In the genomic region with DNA sequence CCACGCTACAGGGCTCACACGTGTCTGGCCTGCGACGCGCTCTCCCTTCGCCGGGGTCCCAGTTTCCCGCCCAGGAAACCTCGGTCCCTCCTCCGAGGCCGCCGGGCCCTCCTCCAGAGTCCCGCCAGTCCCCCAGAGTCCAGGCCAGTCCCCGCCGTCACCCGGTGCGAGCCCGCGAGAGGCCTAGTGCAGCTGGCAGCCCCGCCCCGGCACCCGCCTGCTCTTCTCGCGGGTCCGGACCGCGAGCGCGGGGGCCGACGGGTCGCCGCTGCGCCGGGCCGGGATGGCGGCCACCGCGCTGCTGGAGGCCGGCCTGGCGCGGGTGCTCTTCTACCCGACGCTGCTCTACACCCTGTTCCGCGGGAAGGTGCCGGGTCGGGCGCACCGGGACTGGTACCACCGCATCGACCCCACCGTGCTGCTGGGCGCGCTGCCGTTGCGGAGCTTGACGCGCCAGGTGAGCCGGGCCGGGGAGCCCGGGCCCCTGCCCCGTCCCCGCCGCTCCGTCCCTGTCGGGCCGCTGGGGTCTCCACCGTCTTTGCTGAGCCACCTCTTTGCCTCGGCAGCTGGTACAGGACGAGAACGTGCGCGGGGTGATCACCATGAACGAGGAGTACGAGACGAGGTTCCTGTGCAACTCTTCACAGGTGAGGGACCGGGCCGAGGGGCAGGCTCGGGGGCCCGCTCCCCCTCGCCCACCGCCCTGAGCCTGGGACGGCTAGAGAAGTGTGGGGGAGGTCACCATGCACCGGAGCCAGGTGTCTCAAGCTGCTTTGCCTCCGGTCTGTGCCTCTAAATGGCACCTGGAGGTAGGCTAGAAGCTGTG, we compare ENCODE assay signal across 8 cellular contexts. TPM values are rescaled to one million over a fixed set of nuclear protein-coding genes. Genes with fewer than 3 reads are reported as not detected.
A peak's percentile ranks its signal among the peaks of the same experiment; 100 is the strongest.
DNase-seq lines count a peak whose midpoint lies in the region; ATAC-seq and TF ChIP-seq lines count a peak whose summit lies in the region.

TSS of gene PTPMT1 (plus strand) at position 260 of the 826 bp plus-strand sequence. CDS start at position 284, 24 bp downstream.

- intact Hi-C loops in IMR-90 (cut with micrococcal nuclease): no loop called here
- intact Hi-C loops in heart right ventricle (cut with DNase I): no loop called here

- H3K9me3 ChIP-seq in DND-41 (ENCODE audit: insufficient read depth, low read length, severe bottlenecking) (no peaks in the 10 kb centered on the region), IMR-90 (ENCODE audit: control insufficient read depth, insufficient read depth, low read length) (no peaks in the 10 kb centered on the region), heart right ventricle (no peaks in the 10 kb centered on the region)

- H3K9ac ChIP-seq in DND-41 (ENCODE audit: low read depth, low read length) (peak within 1 kb of the TSS; percentile 99), IMR-90 (ENCODE audit: low read depth, low read length) (peak within 1 kb of the TSS; percentile 96)

- peak within 1 kb of the TSS; percentile 94 for H4K5ac ChIP-seq in IMR-90 (ENCODE audit: low read depth, low read length)

- H3K4me2 ChIP-seq in DND-41 (ENCODE audit: insufficient read depth, low read length) (peak within 1 kb of the TSS; percentile 97), IMR-90 (ENCODE audit: low read depth, low read length) (peak within 1 kb of the TSS; percentile 90)

- H3K79me2 ChIP-seq in DND-41 (ENCODE audit: insufficient read depth, low read length): peaks cover 61% of the 10 kb centered on the region

- peak within 1 kb of the TSS; percentile 99 for H2AK9ac ChIP-seq in IMR-90 (replicated peaks; ENCODE audit: low read depth, low read length, poor library complexity)

- WGBS in IMR-90 (ENCODE audit: extremely low coverage in 2 of 2, insufficient read length in 1 of 2), 2 experiments: 0% methylated on average over 56 of the region's 86 CpGs; no CpG with 5 or more reads in 1 of the 2 experiments
- WGBS in heart right ventricle, 2 donors: 1% methylated on average over 68 to 86 of the region's 86 CpGs

- TF ChIP-seq POLR2A in IMR-90 (IDR thresholded peaks at IDR 0.05; ENCODE audit: low read depth, low read length): peak; percentile 87

- H3K14ac ChIP-seq in IMR-90 (replicated peaks; ENCODE audit: low read depth, low read length): peak within 1 kb of the TSS; percentile 94

- H4K20me1 ChIP-seq in DND-41 (ENCODE audit: insufficient read depth, low read length): 0 out of 2 replicates have a peak, but pooled peaks cover 3% of the 10 kb centered on the region
- no peaks in the 10 kb centered on the region for H4K20me1 ChIP-seq in IMR-90 (ENCODE audit: insufficient read depth, low read length)

- H2BK20ac ChIP-seq in IMR-90 (ENCODE audit: low read depth, low read length): no peak within 1 kb of the TSS

- peak within 1 kb of the TSS; percentile 95 for H3K23ac ChIP-seq in IMR-90 (ENCODE audit: low read depth, low read length)

- TF ChIP-seq RAD21 in IMR-90 (IDR thresholded peaks at IDR 0.05; ENCODE audit: low read length): no peak

- DNase-seq in DND-41 (peak; percentile 82), IMR-90 (peak; percentile 61), SW 1271 (lab: John Stamatoyannopoulos, UW) (peak; percentile 35 to 61), heart right ventricle (peak; percentile 75 to 81), progenitor cell of endocrine pancreas (ENCODE audit: low spot score, unreplicated experiment) (peak; percentile 69), pons (ENCODE audit: low spot score) (no peak)
- peak; percentile 81 for DNase-seq in activated naive CD8-positive, alpha-beta T cell treated with anti-CD3 and anti-CD28 coated beads, Interleukin-2, amount 10 ng/mL, durations not matched to agents 7 days and 5 days

- ATAC-seq in DND-41 (ENCODE audit: insufficient read depth, low read depth): peak; percentile 95
- peak; percentile 82 for ATAC-seq in GM21515 (IDR thresholded peaks at IDR 0.05; ENCODE audit: unreplicated experiment)
- peak; percentile 99 for ATAC-seq in IMR-90 (ENCODE audit: low read depth)
- peak; percentile 94 for ATAC-seq in activated naive CD8-positive, alpha-beta T cell treated with anti-CD3 and anti-CD28 coated beads, Interleukin-2, amount 10 ng/mL, durations not matched to agents 7 days and 5 days (ENCODE audit: low read depth)
- peak; percentile 94 to 98 (median 96) for ATAC-seq in heart right ventricle

- CTCF ChIA-PET in IMR-90 (lab: Yijun Ruan, JAX): interaction anchor here (1.5 kb wide), 1 partner anchor 12 kb away, joined by 4 read pairs; no protein-coding TSS in a partner anchor

- H2AFZ ChIP-seq in DND-41 (ENCODE audit: low read depth, low read length) (peak within 1 kb of the TSS; percentile 98), IMR-90 (replicated peaks; ENCODE audit: low read length, poor library complexity) (peak within 1 kb of the TSS; percentile 99)

- peak within 1 kb of the TSS; percentile 93 for H2AK5ac ChIP-seq in IMR-90 (ENCODE audit: low read depth, low read length)

- peak within 1 kb of the TSS; percentile 90 to 100 for H3K4me3 ChIP-seq in DND-41 (ENCODE audit: low read depth in 1 of 2, low read length in 2 of 2)
- peak within 1 kb of the TSS; percentile 95 for H3K4me3 ChIP-seq in IMR-90 (ENCODE audit: insufficient read depth, low read depth, low read length)
- peak within 1 kb of the TSS; percentile 75 to 99 (median 92) for H3K4me3 ChIP-seq in heart right ventricle

- H4K8ac ChIP-seq in IMR-90 (ENCODE audit: low read depth in 2 of 2, low read length in 2 of 2): peak within 1 kb of the TSS; percentile 97 to 100

- peak within 1 kb of the TSS; percentile 70; the same call in 1 of the 2 replicates for H2BK120ac ChIP-seq in IMR-90 (ENCODE audit: low read depth, low read length)

- peaks cover 8% of the 10 kb centered on the region for H3K36me3 Mint-ChIP-seq in activated naive CD8-positive, alpha-beta T cell treated with anti-CD3 and anti-CD28 coated beads, Interleukin-2, amount 10 ng/mL, durations not matched to agents 7 days and 5 days
- peaks cover 1% of the 10 kb centered on the region for H3K36me3 Mint-ChIP-seq in progenitor cell of endocrine pancreas (ENCODE audit: insufficient read depth)

- H3K4me1 Mint-ChIP-seq in activated naive CD8-positive, alpha-beta T cell treated with anti-CD3 and anti-CD28 coated beads, Interleukin-2, amount 10 ng/mL, durations not matched to agents 7 days and 5 days: peaks cover 12% of the 10 kb centered on the region
- H3K4me1 Mint-ChIP-seq in progenitor cell of endocrine pancreas (ENCODE audit: low read depth): peaks cover 8% of the 10 kb centered on the region

- H3K27ac ChIP-seq in DND-41 (ENCODE audit: low read length) (peak within 1 kb of the TSS; percentile 94), IMR-90 (ENCODE audit: insufficient read depth, low read length) (peak within 1 kb of the TSS; percentile 88), heart right ventricle (peak within 1 kb of the TSS in 9 of 10 donors; percentile 67 to 91 (median 86))

- POLR2A ChIA-PET in IMR-90 (lab: Charles Lee; ENCODE audit: unreplicated experiment): interaction anchor here (0.6 to 1.1 kb wide), 2 partner anchors 13 to 37 kb away, joined by 3 read pairs; no protein-coding TSS in a partner anchor
- POLR2A ChIA-PET in activated naive CD8-positive, alpha-beta T cell treated with anti-CD3 and anti-CD28 coated beads, Interleukin-2, amount 10 ng/mL, durations not matched to agents 7 days and 5 days (lab: Charles Lee): interaction anchor here (0.6 to 4.2 kb wide), 9 partner anchors 12 to 284 kb away, joined by 3 to 49 read pairs (median 4); partner anchors contain the start of genes CELF1, FAM180B, KBTBD4 and NDUFS3

- peaks cover 28 to 50% of the 10 kb centered on the region in 2 experiments for H3K79me1 ChIP-seq in IMR-90 (ENCODE audit: low read depth in 1 of 2, low read length in 2 of 2)

- H3K18ac ChIP-seq in IMR-90 (ENCODE audit: low read depth, low read length): peak within 1 kb of the TSS; percentile 67

- H3K56ac ChIP-seq in IMR-90 (ENCODE audit: extremely low read depth, insufficient read depth, low read length): peak within 1 kb of the TSS; percentile 71

- dilution Hi-C loops in IMR-90 (cut with HindIII; ENCODE audit: low sequenced_read_pairs, unreplicated experiment): no loop called here

- no peaks in the 10 kb centered on the region for H3K27me3 Mint-ChIP-seq in activated naive CD8-positive, alpha-beta T cell treated with anti-CD3 and anti-CD28 coated beads, Interleukin-2, amount 10 ng/mL, durations not matched to agents 7 days and 5 days
- no peaks in the 10 kb centered on the region for H3K27me3 Mint-ChIP-seq in progenitor cell of endocrine pancreas

- peak within 1 kb of the TSS; percentile 57; the same call in 1 of the 3 replicates for H2BK15ac ChIP-seq in IMR-90 (ENCODE audit: low read depth, low read length)

- H3K36me3 ChIP-seq in DND-41 (ENCODE audit: insufficient read depth, low read length): peaks cover 27% of the 10 kb centered on the region
- peaks cover 10% of the 10 kb centered on the region for H3K36me3 ChIP-seq in IMR-90 (ENCODE audit: control insufficient read depth, insufficient read depth, low read length)
- H3K36me3 ChIP-seq in heart right ventricle: peaks cover 0 to 22% (median 0%) of the 10 kb centered on the region in 9 donors

- H3K27me3 ChIP-seq in DND-41 (ENCODE audit: insufficient read depth, low read length, poor library complexity) (no peaks in the 10 kb centered on the region), IMR-90 (ENCODE audit: control insufficient read depth, insufficient read depth, low read length) (no peaks in the 10 kb centered on the region), heart right ventricle (no peaks in the 10 kb centered on the region)

- H3K4ac ChIP-seq in IMR-90 (ENCODE audit: low read depth, low read length): peak within 1 kb of the TSS; percentile 90

- in situ Hi-C loops in IMR-90 (cut with MboI; ENCODE audit: low sequenced_read_pairs): no loop called here

- peak within 1 kb of the TSS; percentile 85 for H2BK5ac ChIP-seq in IMR-90 (ENCODE audit: low read depth, low read length, poor library complexity, severe bottlenecking)

- H3K9me3 Mint-ChIP-seq in activated naive CD8-positive, alpha-beta T cell treated with anti-CD3 and anti-CD28 coated beads, Interleukin-2, amount 10 ng/mL, durations not matched to agents 7 days and 5 days: no peaks in the 10 kb centered on the region
- no peaks in the 10 kb centered on the region for H3K9me3 Mint-ChIP-seq in progenitor cell of endocrine pancreas (ENCODE audit: low read depth)

- H4K91ac ChIP-seq in IMR-90 (ENCODE audit: insufficient read depth, low read depth, low read length): peak within 1 kb of the TSS; percentile 75

- no TSS peak for BruUV-seq in IMR-90 (replicated peaks; lab: Mats Ljungman, UMichigan)

- H3K9me1 ChIP-seq in IMR-90 (ENCODE audit: insufficient read depth, low read length): peaks cover 3% of the 10 kb centered on the region; the same call in 1 of the 2 replicates

- H3K4me1 ChIP-seq in DND-41 (ENCODE audit: insufficient read depth, low read length) (peaks cover 34% of the 10 kb centered on the region), IMR-90 (ENCODE audit: control insufficient read depth, insufficient read depth, low read length) (peaks cover 4% of the 10 kb centered on the region), heart right ventricle (peaks cover 5 to 26% (median 14%) of the 10 kb centered on the region in 9 donors)

- no peak for TF ChIP-seq CTCF in DND-41 (IDR thresholded peaks at IDR 0.05; ENCODE audit: borderline replicate concordance, extremely low read depth, low read length, poor library complexity, severe bottlenecking)
- TF ChIP-seq CTCF in IMR-90 (conservative IDR thresholded peaks at IDR 0.05; ENCODE audit: low read depth, low read length): no peak
- TF ChIP-seq CTCF in heart right ventricle (IDR thresholded peaks at IDR 0.05): no peak
- TF ChIP-seq CTCF in progenitor cell of endocrine pancreas (IDR thresholded peaks at IDR 0.05; ENCODE audit: unreplicated experiment): no peak

- H3K4me3 Mint-ChIP-seq in activated naive CD8-positive, alpha-beta T cell treated with anti-CD3 and anti-CD28 coated beads, Interleukin-2, amount 10 ng/mL, durations not matched to agents 7 days and 5 days: peak within 1 kb of the TSS; percentile 89
- peak within 1 kb of the TSS; percentile 86 for H3K4me3 Mint-ChIP-seq in progenitor cell of endocrine pancreas (ENCODE audit: low read depth)

- peak within 1 kb of the TSS; percentile 85 for H3K27ac Mint-ChIP-seq in activated naive CD8-positive, alpha-beta T cell treated with anti-CD3 and anti-CD28 coated beads, Interleukin-2, amount 10 ng/mL, durations not matched to agents 7 days and 5 days
- peak within 1 kb of the TSS; percentile 93 for H3K27ac Mint-ChIP-seq in progenitor cell of endocrine pancreas

RNA-seq across cellular contexts. Expression of gene PTPMT1, which starts in this region (rescaled TPM):
- total RNA-seq in IMR-90 (2012; rRNA removed) (51.4 and 55.0 TPM in 2 replicates), heart right ventricle (10 to 100 TPM; 16.9 to 24.6 (median 21.3) TPM), progenitor cell of endocrine pancreas (45.6 and 47.6 TPM in 2 replicates)
- polyA plus RNA-seq in IMR-90 (2012; rRNA removed) (51.6 and 58.3 TPM in 2 replicates), heart right ventricle (10 to 100 TPM; 36.4 to 66.9 TPM)
- polyA plus RNA-seq in IMR-90 (2012; cell fraction: cytosol; rRNA removed): 77.4 and 85.2 TPM in 2 replicates
- polyA plus RNA-seq in IMR-90 (2012; cell fraction: nucleus; rRNA removed; ENCODE audit: low replicate concordance): 29.3 and 32.5 TPM in 2 replicates
- 10 to 100 TPM; 37.9 to 39.3 TPM for total RNA-seq in activated naive CD8-positive, alpha-beta T cell treated with anti-CD3 and anti-CD28 coated beads, Interleukin-2, amount 10 ng/mL, durations not matched to agents 7 days and 5 days
